Comparison of ENCODE assay signal across 1 cellular context in the genomic region with DNA sequence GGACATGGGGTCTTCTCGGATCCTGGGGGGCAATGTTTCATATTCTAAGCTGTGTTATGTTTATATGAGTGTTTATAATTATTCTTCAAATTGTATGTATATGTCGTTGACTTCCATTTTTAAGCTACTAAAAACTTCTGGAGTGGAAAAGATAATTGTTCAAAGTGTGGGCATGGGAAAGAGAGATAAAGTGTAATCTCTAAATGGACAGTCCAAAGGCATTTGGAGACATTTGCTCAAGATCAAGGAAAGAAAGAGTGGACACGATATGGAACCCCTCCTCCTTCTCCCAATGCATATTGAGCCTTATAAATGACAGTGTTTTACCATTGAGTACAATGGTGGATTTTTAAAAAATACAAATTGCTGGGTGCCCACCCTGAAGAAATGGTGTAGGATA.
TF ChIP-seq lines count a peak whose summit lies in the region.

No MANE protein-coding gene starts in this region.

TF ChIP-seq in K562, 482 proteins besides CTCF, POLR2A, EP300 and RAD21 (continued from another document):
- TF ChIP-seq, protein P1, sequence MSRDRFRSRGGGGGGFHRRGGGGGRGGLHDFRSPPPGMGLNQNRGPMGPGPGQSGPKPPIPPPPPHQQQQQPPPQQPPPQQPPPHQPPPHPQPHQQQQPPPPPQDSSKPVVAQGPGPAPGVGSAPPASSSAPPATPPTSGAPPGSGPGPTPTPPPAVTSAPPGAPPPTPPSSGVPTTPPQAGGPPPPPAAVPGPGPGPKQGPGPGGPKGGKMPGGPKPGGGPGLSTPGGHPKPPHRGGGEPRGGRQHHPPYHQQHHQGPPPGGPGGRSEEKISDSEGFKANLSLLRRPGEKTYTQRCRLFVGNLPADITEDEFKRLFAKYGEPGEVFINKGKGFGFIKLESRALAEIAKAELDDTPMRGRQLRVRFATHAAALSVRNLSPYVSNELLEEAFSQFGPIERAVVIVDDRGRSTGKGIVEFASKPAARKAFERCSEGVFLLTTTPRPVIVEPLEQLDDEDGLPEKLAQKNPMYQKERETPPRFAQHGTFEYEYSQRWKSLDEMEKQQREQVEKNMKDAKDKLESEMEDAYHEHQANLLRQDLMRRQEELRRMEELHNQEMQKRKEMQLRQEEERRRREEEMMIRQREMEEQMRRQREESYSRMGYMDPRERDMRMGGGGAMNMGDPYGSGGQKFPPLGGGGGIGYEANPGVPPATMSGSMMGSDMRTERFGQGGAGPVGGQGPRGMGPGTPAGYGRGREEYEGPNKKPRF (IDR thresholded peaks at IDR 0.05; ENCODE audit: low read depth, low read length), result no peak
- TF ChIP-seq CCNT2 (IDR thresholded peaks at IDR 0.05; ENCODE audit: borderline replicate concordance, extremely low read depth, insufficient read length, low read depth, low read length), result peak; percentile 27
- no peak for TF ChIP-seq RFX1 (IDR thresholded peaks at IDR 0.05)
- TF ChIP-seq, protein P2, sequence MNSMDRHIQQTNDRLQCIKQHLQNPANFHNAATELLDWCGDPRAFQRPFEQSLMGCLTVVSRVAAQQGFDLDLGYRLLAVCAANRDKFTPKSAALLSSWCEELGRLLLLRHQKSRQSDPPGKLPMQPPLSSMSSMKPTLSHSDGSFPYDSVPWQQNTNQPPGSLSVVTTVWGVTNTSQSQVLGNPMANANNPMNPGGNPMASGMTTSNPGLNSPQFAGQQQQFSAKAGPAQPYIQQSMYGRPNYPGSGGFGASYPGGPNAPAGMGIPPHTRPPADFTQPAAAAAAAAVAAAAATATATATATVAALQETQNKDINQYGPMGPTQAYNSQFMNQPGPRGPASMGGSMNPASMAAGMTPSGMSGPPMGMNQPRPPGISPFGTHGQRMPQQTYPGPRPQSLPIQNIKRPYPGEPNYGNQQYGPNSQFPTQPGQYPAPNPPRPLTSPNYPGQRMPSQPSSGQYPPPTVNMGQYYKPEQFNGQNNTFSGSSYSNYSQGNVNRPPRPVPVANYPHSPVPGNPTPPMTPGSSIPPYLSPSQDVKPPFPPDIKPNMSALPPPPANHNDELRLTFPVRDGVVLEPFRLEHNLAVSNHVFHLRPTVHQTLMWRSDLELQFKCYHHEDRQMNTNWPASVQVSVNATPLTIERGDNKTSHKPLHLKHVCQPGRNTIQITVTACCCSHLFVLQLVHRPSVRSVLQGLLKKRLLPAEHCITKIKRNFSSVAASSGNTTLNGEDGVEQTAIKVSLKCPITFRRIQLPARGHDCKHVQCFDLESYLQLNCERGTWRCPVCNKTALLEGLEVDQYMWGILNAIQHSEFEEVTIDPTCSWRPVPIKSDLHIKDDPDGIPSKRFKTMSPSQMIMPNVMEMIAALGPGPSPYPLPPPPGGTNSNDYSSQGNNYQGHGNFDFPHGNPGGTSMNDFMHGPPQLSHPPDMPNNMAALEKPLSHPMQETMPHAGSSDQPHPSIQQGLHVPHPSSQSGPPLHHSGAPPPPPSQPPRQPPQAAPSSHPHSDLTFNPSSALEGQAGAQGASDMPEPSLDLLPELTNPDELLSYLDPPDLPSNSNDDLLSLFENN (IDR thresholded peaks at IDR 0.05; ENCODE audit: low read depth in 2 of 2, low read length in 2 of 2), result 0 out of 4 replicates have a peak, but pooled peaks of 1 of the 2 experiments have one; percentile 43
- no peak for TF ChIP-seq SREBF2 (CRISPR knock-in tag; IDR thresholded peaks at IDR 0.05)
- peak; percentile 59; the same call in 1 of the 2 replicates for TF ChIP-seq SOX6 (IDR thresholded peaks at IDR 0.05)
- peak; percentile 82 for TF ChIP-seq NCOR1 (IDR thresholded peaks at IDR 0.05)
- TF ChIP-seq, protein P3, sequence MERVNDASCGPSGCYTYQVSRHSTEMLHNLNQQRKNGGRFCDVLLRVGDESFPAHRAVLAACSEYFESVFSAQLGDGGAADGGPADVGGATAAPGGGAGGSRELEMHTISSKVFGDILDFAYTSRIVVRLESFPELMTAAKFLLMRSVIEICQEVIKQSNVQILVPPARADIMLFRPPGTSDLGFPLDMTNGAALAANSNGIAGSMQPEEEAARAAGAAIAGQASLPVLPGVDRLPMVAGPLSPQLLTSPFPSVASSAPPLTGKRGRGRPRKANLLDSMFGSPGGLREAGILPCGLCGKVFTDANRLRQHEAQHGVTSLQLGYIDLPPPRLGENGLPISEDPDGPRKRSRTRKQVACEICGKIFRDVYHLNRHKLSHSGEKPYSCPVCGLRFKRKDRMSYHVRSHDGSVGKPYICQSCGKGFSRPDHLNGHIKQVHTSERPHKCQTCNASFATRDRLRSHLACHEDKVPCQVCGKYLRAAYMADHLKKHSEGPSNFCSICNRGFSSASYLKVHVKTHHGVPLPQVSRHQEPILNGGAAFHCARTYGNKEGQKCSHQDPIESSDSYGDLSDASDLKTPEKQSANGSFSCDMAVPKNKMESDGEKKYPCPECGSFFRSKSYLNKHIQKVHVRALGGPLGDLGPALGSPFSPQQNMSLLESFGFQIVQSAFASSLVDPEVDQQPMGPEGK (CRISPR knock-in tag; IDR thresholded peaks at IDR 0.05; ENCODE audit: borderline replicate concordance), result no peak
- peak; percentile 89 for TF ChIP-seq SMARCA4 (IDR thresholded peaks at IDR 0.05)
- peak; percentile 61; the same call in 1 of the 2 replicates for TF ChIP-seq EHMT2 (IDR thresholded peaks at IDR 0.05)
- TF ChIP-seq, protein P4, sequence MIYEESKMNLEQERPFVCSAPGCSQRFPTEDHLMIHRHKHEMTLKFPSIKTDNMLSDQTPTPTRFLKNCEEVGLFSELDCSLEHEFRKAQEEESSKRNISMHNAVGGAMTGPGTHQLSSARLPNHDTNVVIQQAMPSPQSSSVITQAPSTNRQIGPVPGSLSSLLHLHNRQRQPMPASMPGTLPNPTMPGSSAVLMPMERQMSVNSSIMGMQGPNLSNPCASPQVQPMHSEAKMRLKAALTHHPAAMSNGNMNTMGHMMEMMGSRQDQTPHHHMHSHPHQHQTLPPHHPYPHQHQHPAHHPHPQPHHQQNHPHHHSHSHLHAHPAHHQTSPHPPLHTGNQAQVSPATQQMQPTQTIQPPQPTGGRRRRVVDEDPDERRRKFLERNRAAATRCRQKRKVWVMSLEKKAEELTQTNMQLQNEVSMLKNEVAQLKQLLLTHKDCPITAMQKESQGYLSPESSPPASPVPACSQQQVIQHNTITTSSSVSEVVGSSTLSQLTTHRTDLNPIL (CRISPR knock-in tag; IDR thresholded peaks at IDR 0.05), result no peak
- TF ChIP-seq, protein P5, sequence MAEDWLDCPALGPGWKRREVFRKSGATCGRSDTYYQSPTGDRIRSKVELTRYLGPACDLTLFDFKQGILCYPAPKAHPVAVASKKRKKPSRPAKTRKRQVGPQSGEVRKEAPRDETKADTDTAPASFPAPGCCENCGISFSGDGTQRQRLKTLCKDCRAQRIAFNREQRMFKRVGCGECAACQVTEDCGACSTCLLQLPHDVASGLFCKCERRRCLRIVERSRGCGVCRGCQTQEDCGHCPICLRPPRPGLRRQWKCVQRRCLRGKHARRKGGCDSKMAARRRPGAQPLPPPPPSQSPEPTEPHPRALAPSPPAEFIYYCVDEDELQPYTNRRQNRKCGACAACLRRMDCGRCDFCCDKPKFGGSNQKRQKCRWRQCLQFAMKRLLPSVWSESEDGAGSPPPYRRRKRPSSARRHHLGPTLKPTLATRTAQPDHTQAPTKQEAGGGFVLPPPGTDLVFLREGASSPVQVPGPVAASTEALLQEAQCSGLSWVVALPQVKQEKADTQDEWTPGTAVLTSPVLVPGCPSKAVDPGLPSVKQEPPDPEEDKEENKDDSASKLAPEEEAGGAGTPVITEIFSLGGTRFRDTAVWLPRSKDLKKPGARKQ (CRISPR knock-in tag; IDR thresholded peaks at IDR 0.05), result no peak
- TF ChIP-seq, protein P6, sequence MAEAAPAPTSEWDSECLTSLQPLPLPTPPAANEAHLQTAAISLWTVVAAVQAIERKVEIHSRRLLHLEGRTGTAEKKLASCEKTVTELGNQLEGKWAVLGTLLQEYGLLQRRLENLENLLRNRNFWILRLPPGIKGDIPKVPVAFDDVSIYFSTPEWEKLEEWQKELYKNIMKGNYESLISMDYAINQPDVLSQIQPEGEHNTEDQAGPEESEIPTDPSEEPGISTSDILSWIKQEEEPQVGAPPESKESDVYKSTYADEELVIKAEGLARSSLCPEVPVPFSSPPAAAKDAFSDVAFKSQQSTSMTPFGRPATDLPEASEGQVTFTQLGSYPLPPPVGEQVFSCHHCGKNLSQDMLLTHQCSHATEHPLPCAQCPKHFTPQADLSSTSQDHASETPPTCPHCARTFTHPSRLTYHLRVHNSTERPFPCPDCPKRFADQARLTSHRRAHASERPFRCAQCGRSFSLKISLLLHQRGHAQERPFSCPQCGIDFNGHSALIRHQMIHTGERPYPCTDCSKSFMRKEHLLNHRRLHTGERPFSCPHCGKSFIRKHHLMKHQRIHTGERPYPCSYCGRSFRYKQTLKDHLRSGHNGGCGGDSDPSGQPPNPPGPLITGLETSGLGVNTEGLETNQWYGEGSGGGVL (CRISPR knock-in tag; IDR thresholded peaks at IDR 0.05), result no peak
- TF ChIP-seq SETDB1 (IDR thresholded peaks at IDR 0.05; ENCODE audit: low read length), result no peak
- TF ChIP-seq MTA2 (IDR thresholded peaks at IDR 0.05; ENCODE audit: low read depth), result peak; percentile 83
- no peak for TF ChIP-seq ZNF347 (CRISPR knock-in tag; IDR thresholded peaks at IDR 0.05; ENCODE audit: low read depth)
- no peak for TF ChIP-seq ZSCAN29 (IDR thresholded peaks at IDR 0.05)
